Comparison of ENCODE assay signal across 9 cellular contexts in genomic region chr2:171952276-171952675, GRCh38.
"Had no signal": no experiment of that assay in that cellular context is flagged by ENCODE, and none has a peak within 500 bp of the region (broad histone marks: within the 10 kb centered on the region; RNA-seq: fewer than 3 reads in every experiment).

No MANE protein-coding gene starts in this region.

- H3K27ac ChIP-seq: HL-60 had no signal

- H3K27ac Mint-ChIP-seq: GM23338, H9, HFFc6 had no signal

- H2AFZ ChIP-seq: GM23338 had no signal

- H3K4me1 Mint-ChIP-seq: GM23338, H9 had no signal

- DNase-seq: H9, HCEC 1CT, HFFc6 had no signal

- H3K9me3 Mint-ChIP-seq: GM23338, H9, HFFc6 had no signal

- H3K4me2 ChIP-seq: GM23338 had no signal

- H3K4me3 ChIP-seq: GM23338, K562 had no signal

- ATAC-seq: GM23338, HepG2, K562 had no signal

- H3K4me3 Mint-ChIP-seq: GM23338, H9, HFFc6 had no signal

- FAIRE-seq: H1, H54, HepG2, K562 had no signal
